In genomic region chr9:5843450-5844249, GRCh38 we compare ENCODE assay signal across 8 cellular contexts. TPM values are rescaled to one million over a fixed set of nuclear protein-coding genes. Genes with fewer than 3 reads are reported as not detected.
A peak's percentile ranks its signal among the peaks of the same experiment; 100 is the strongest.
DNase-seq lines count a peak whose midpoint lies in the region; ATAC-seq, FAIRE-seq and TF ChIP-seq lines count a peak whose summit lies in the region.

No MANE protein-coding gene starts in this region.

- H3K9me3 Mint-ChIP-seq in T-cell (no peaks in the 10 kb centered on the region), immature natural killer cell (no peaks in the 10 kb centered on the region)

- ATAC-seq in heart right ventricle (peak in 5 of 8 donors; percentile 14 to 37 (median 26)), Right ventricle myocardium inferior (no peak), T-cell (replicated peaks in 1 of 4) (peak in 2 of 4 experiments; percentile 25 to 29), HG03354 (IDR thresholded peaks at IDR 0.05; ENCODE audit: poor library complexity, severe bottlenecking, unreplicated experiment) (no peak), GM21381 (IDR thresholded peaks at IDR 0.05; ENCODE audit: unreplicated experiment) (no peak)

- DNase-seq in heart right ventricle (no peak), Right ventricle myocardium inferior (ENCODE audit: missing footprints) (no peak), T-cell (no peak), immature natural killer cell (no peak), urothelium cell line (ENCODE audit: low spot score) (peak; percentile 23)
- DNase-seq in stimulated activated CD4-positive, alpha-beta T cell treated with anti-CD3 and anti-CD28 coated beads, Interleukin-4, amount 100 ng/mL, for 4 hours = no peak

- H3K4me3 Mint-ChIP-seq in T-cell = peak overlapping the region; percentile 59 to 78 (median 62)
- H3K4me3 Mint-ChIP-seq in immature natural killer cell = peak overlapping the region; percentile 71 to 85 (median 80)

- H3K4me1 ChIP-seq in heart right ventricle = peaks cover 0 to 29% (median 0%) of the 10 kb centered on the region in 9 donors

- no peaks in the 10 kb centered on the region for H3K36me3 ChIP-seq in heart right ventricle

- intact Hi-C loops in heart right ventricle (cut with DNase I) = no loop called here
- intact Hi-C loops in Right ventricle myocardium inferior (cut with DNase I) = no loop called here

- H3K9me3 ChIP-seq in heart right ventricle = no peaks in the 10 kb centered on the region

- WGBS in heart right ventricle, 2 donors = 49 to 58% methylated on average over 9 of the region's 9 CpGs

- POLR2A ChIA-PET in T-cell (lab: Charles Lee) = interaction anchor here in 1 of 2 donors (0.6 kb wide), 2 partner anchors 102 to 1020 kb away, joined by 4 to 6 read pairs; no protein-coding TSS in a partner anchor

- no peaks in the 10 kb centered on the region for H3K27me3 ChIP-seq in heart right ventricle

- H3K27ac ChIP-seq in heart right ventricle = peak overlapping the region in 2 of 10 donors; percentile 21 to 28

- H3K36me3 Mint-ChIP-seq in T-cell = no peaks in the 10 kb centered on the region
- H3K36me3 Mint-ChIP-seq in immature natural killer cell = peaks cover 0 to 4% (median 3%) of the 10 kb centered on the region in 3 donors

- H3K27ac Mint-ChIP-seq in T-cell (peak overlapping the region; percentile 93 to 94), immature natural killer cell (peak overlapping the region; percentile 84 to 94 (median 92))

- H3K4me3 ChIP-seq in heart right ventricle = no peak overlapping the region

- TF ChIP-seq CTCF in heart right ventricle (IDR thresholded peaks at IDR 0.05) = no peak

- H3K27me3 Mint-ChIP-seq in T-cell (peaks cover 0 to 1% of the 10 kb centered on the region in 2 donors), immature natural killer cell (ENCODE audit: low read depth in 3 of 3) (peaks cover 10 to 24% (median 15%) of the 10 kb centered on the region in 3 donors)

- FAIRE-seq in urothelium cell line (lab: Jason Lieb, UNC) = no peak

- CTCF ChIA-PET in T-cell (lab: Charles Lee) = interaction anchor here (0.7 to 3.3 kb wide), 3 partner anchors 10 to 17 kb away, joined by 3 to 30 read pairs (median 4); partner anchors contain the start of gene ERMP1 (in 1 of the 2)

- H3K4me1 Mint-ChIP-seq in T-cell (peaks cover 54 to 68% (median 57%) of the 10 kb centered on the region in 3 donors), immature natural killer cell (peaks cover 79 to 88% of the 10 kb centered on the region in 2 donors)

RNA-seq across cellular contexts. Expression of gene ERMP1, which starts 10.7 kb away (rescaled TPM):
- 10 to 100 TPM; 17.0 to 26.2 (median 22.9) TPM for total RNA-seq in heart right ventricle
- 1 to 10 TPM; 5.1 to 5.3 TPM for polyA plus RNA-seq in heart right ventricle
- total RNA-seq in Right ventricle myocardium inferior = 19.9 TPM
- 10 to 100 TPM; 12.1 to 23.5 (median 17.7) TPM for total RNA-seq in T-cell
- 10 to 100 TPM; 19.6 to 54.2 (median 31.0) TPM for polyA plus RNA-seq in immature natural killer cell

RNA-seq across cellular contexts. Expression of gene MLANA, which starts 47.0 kb away (rescaled TPM):
- total RNA-seq in heart right ventricle (not detected), Right ventricle myocardium inferior (not detected), T-cell (not detected)
- polyA plus RNA-seq in heart right ventricle (not detected), immature natural killer cell (under 1 TPM in 1 of 3 donors, not detected in 2; 0.27 TPM)

Comparison
In these comparisons a context has a peak if more than half of its experiments do, and no peak if none do; other contexts are left out.
1. ATAC-seq: peak in heart right ventricle (5 of 8); none in Right ventricle myocardium inferior (single experiment), HG03354 (single experiment) and GM21381 (single experiment).